ENCODE assay signal across 8 cellular contexts in genomic region chr15:76973362-76973743, GRCh38. TPM values are rescaled to one million over a fixed set of nuclear protein-coding genes. Genes with fewer than 3 reads are reported as not detected.
DNase-seq lines count a peak whose midpoint lies in the region; ATAC-seq and TF ChIP-seq lines count a peak whose summit lies in the region.

No MANE protein-coding gene starts in this region.

- H3K4me1 ChIP-seq in GM23248 (ENCODE audit: insufficient read depth), result peaks cover 10% of the 10 kb centered on the region; the same call in 1 of the 2 replicates

- in situ Hi-C loops in GM23248 (cut with MboI), result no loop called here

- H3K27me3 ChIP-seq in GM23248 (replicated peaks; ENCODE audit: insufficient read depth), result 0 out of 2 replicates have a peak, but pooled peaks cover 3% of the 10 kb centered on the region

- no peaks in the 10 kb centered on the region for H3K9me2 ChIP-seq in GM23248 (ENCODE audit: insufficient read depth)

- no peaks in the 10 kb centered on the region for H3K36me3 ChIP-seq in GM23248 (ENCODE audit: low read depth)

- peaks cover 0 to 2% of the 10 kb centered on the region in 2 donors for H3K36me3 Mint-ChIP-seq in stimulated activated naive B cell treated with anti-CD40 and anti-IgM and Interleukin-4, amounts not matched to agents 10 μg/mL and 1 μg/mL and 100 μg/mL, for 72 hours

- 48 to 52% methylated on average over 4 of the region's 4 CpGs for WGBS in GM23248 (ENCODE audit: low coverage in 1 of 2, low lambda C conversion rate in 2 of 2, missing lambda C conversion rate in 2 of 2), 2 experiments

- no peak overlapping the region for H3K9ac ChIP-seq in GM23248

- H4K20me1 ChIP-seq in GM23248 (ENCODE audit: insufficient read depth), result no peaks in the 10 kb centered on the region

- H3K4me1 Mint-ChIP-seq in stimulated activated naive B cell treated with anti-CD40 and anti-IgM and Interleukin-4, amounts not matched to agents 10 μg/mL and 1 μg/mL and 100 μg/mL, for 72 hours, result peaks cover 12% of the 10 kb centered on the region in 2 donors

- H3F3A ChIP-seq in GM23248 (ENCODE audit: insufficient read depth), result no peaks in the 10 kb centered on the region

- H3K27ac Mint-ChIP-seq in stimulated activated naive B cell treated with anti-CD40 and anti-IgM and Interleukin-4, amounts not matched to agents 10 μg/mL and 1 μg/mL and 100 μg/mL, for 72 hours, result peak overlapping the region; percentile 52

- ATAC-seq in stimulated activated naive B cell treated with anti-CD40 and anti-IgM and Interleukin-4, amounts not matched to agents 10 μg/mL and 1 μg/mL and 100 μg/mL, for 72 hours (replicated peaks), result peak; percentile 66 to 70
- no peak for ATAC-seq in GM19395 (IDR thresholded peaks at IDR 0.05; ENCODE audit: unreplicated experiment)

- peaks cover 1 to 9% of the 10 kb centered on the region in 2 donors for H3K27me3 Mint-ChIP-seq in stimulated activated naive B cell treated with anti-CD40 and anti-IgM and Interleukin-4, amounts not matched to agents 10 μg/mL and 1 μg/mL and 100 μg/mL, for 72 hours

- H3K4me3 ChIP-seq in GM23248, result no peak overlapping the region

- peaks cover 2 to 3% of the 10 kb centered on the region in 2 donors for H3K9me3 Mint-ChIP-seq in stimulated activated naive B cell treated with anti-CD40 and anti-IgM and Interleukin-4, amounts not matched to agents 10 μg/mL and 1 μg/mL and 100 μg/mL, for 72 hours

- peak overlapping the region; percentile 77 for H3K4me2 ChIP-seq in GM23248 (ENCODE audit: unreplicated experiment)

- no peak overlapping the region for H3K27ac ChIP-seq in 22Rv1
- no peak overlapping the region for H3K27ac ChIP-seq in GM23248

- no peak overlapping the region for H2AFZ ChIP-seq in GM23248

- no peaks in the 10 kb centered on the region for H3K9me3 ChIP-seq in GM23248 (ENCODE audit: low read depth)

- DNase-seq in GM23248 (peak; percentile 56), T follicular helper cell (ENCODE audit: low read depth) (peak; percentile 54), astrocyte of the hippocampus (ENCODE audit: low read depth, low spot score) (peak; percentile 33), left kidney (ENCODE audit: low read depth, low spot score) (peak; percentile 59), LoVo (ENCODE audit: low spot score) (no peak)
- no peak for DNase-seq in stimulated activated naive B cell treated with anti-CD40 and anti-IgM and Interleukin-4, amounts not matched to agents 10 μg/mL and 1 μg/mL and 100 μg/mL, for 72 hours

- H3K79me2 ChIP-seq in GM23248 (ENCODE audit: insufficient read depth), result no peaks in the 10 kb centered on the region

- peak; percentile 69 for TF ChIP-seq CTCF in 22Rv1 (IDR thresholded peaks at IDR 0.05)

- H3K4me3 Mint-ChIP-seq in stimulated activated naive B cell treated with anti-CD40 and anti-IgM and Interleukin-4, amounts not matched to agents 10 μg/mL and 1 μg/mL and 100 μg/mL, for 72 hours, result no peak overlapping the region

RNA-seq across cellular contexts. Expression of gene PSTPIP1, which starts 21.6 kb away (rescaled TPM):
- total RNA-seq in GM23248 (2014; rRNA removed; shearing (Covaris generic)), result 0.38 TPM in 1 of 2 replicates, not detected in the other
- 0.71 and 0.80 TPM in 2 replicates for polyA plus RNA-seq in GM23248 (2016; fragmentation: Nextera tagmentation; extraction: Ambion mirVana)

RNA-seq across cellular contexts. Expression of gene RCN2, which starts 41.8 kb away (rescaled TPM):
- 95.4 and 96.7 TPM in 2 replicates for total RNA-seq in GM23248 (2014; rRNA removed; shearing (Covaris generic))
- polyA plus RNA-seq in GM23248 (2016; fragmentation: Nextera tagmentation; extraction: Ambion mirVana), result 178 and 181 TPM in 2 replicates

Comparison
In these comparisons a context has a peak if more than half of its experiments do, and no peak if none do; other contexts are left out.
1. DNase-seq: peak in GM23248 (single experiment), T follicular helper cell (single experiment), astrocyte of the hippocampus (single experiment) and left kidney (single experiment); none in stimulated activated naive B cell treated with anti-CD40 and anti-IgM and Interleukin-4, amounts not matched to agents 10 μg/mL and 1 μg/mL and 100 μg/mL, for 72 hours (single experiment) and LoVo (single experiment).